14 cellular contexts compared by ENCODE assay signal in genomic region chr2:176856645-176857044, GRCh38.
"Had no signal": no experiment of that assay in that cellular context is flagged by ENCODE, and none has a peak within 500 bp of the region (broad histone marks: within the 10 kb centered on the region; RNA-seq: fewer than 3 reads in every experiment).

No MANE protein-coding gene starts in this region.

- H3K4me1 Mint-ChIP-seq: naive B cell had no signal

- H3K27me3 ChIP-seq: esophagus squamous epithelium, tibial artery, vagina had no signal

- DNase-seq: activated naive CD4-positive, alpha-beta T cell treated with anti-CD3 and anti-CD28 coated beads, Interleukin-2, amount 10 ng/mL, durations not matched to agents 7 days and 5 days; activated T-cell treated with anti-CD3 and anti-CD28 coated beads for 4 hours; amygdala; dermis blood vessel endothelial cell; esophagus squamous epithelium; foreskin fibroblast; naive B cell; nucleus accumbens; right cardiac atrium; small intestine; tibial artery had no signal

- ATAC-seq: activated CD4-positive, CD25-positive, alpha-beta regulatory T cell treated with anti-CD3 and anti-CD28 coated beads, Interleukin-2, amount 50 U/mL, for 24 hours; right cardiac atrium had no signal

- H3K27ac Mint-ChIP-seq: activated naive CD4-positive, alpha-beta T cell treated with anti-CD3 and anti-CD28 coated beads, Interleukin-2, amount 10 ng/mL, durations not matched to agents 7 days and 5 days; activated T-helper 2 cell treated with anti-CD3 and anti-CD28 coated beads, Interferon-gamma antibody, Interleukin-2, Interleukin-4, amounts not matched to agents 10 μg/mL and 5 μg/mL and 100 μg/mL, durations not matched to agents 14 hours and 24 hours and 36 hours; naive B cell had no signal

- H3K9me3 ChIP-seq: esophagus squamous epithelium, tibial artery, vagina had no signal

- H3K4me3 Mint-ChIP-seq: activated naive CD4-positive, alpha-beta T cell treated with anti-CD3 and anti-CD28 coated beads, Interleukin-2, amount 10 ng/mL, durations not matched to agents 7 days and 5 days; naive B cell had no signal

- H3K36me3 Mint-ChIP-seq: activated naive CD4-positive, alpha-beta T cell treated with anti-CD3 and anti-CD28 coated beads, Interleukin-2, amount 10 ng/mL, durations not matched to agents 7 days and 5 days; naive B cell had no signal

- H3K27ac ChIP-seq: esophagus squamous epithelium, tibial artery, vagina had no signal
